ENCODE assay signal across 31 cellular contexts in genomic region chr4:15037923-15038541, GRCh38. TPM values are rescaled to one million over a fixed set of nuclear protein-coding genes. Genes with fewer than 3 reads are reported as not detected.
DNase-seq lines count a peak whose midpoint lies in the region; ATAC-seq and TF ChIP-seq lines count a peak whose summit lies in the region.
"Had no signal": no experiment of that assay in that cellular context is flagged by ENCODE, and none has a peak within 500 bp of the region (broad histone marks: within the 10 kb centered on the region; RNA-seq: fewer than 3 reads in every experiment).

No MANE protein-coding gene starts in this region.

- no peak overlapping the region for H3K4me2 ChIP-seq in smooth muscle cell

- no peaks in the 10 kb centered on the region for H3K27me3 ChIP-seq in ascending aorta
- H3K27me3 ChIP-seq in sigmoid colon: no peaks in the 10 kb centered on the region
- no peaks in the 10 kb centered on the region for H3K27me3 ChIP-seq in smooth muscle cell (ENCODE audit: low read depth)
- H3K27me3 ChIP-seq: breast epithelium had no signal

- TF ChIP-seq CTCF in ascending aorta (IDR thresholded peaks at IDR 0.05) (no peak), sigmoid colon (IDR thresholded peaks at IDR 0.05) (no peak), smooth muscle cell (IDR thresholded peaks at IDR 0.05; ENCODE audit: borderline replicate concordance, insufficient read depth, poor library complexity, severe bottlenecking) (no peak)

- ATAC-seq in HG02884 (IDR thresholded peaks at IDR 0.05; ENCODE audit: unreplicated experiment): no peak
- ATAC-seq: activated CD4-positive, alpha-beta T cell treated with anti-CD3 and anti-CD28 coated beads for 36 hours; activated CD8-positive, alpha-beta T cell treated with anti-CD3 and anti-CD28 coated beads for 36 hours; natural killer cell treated with Interleukin-12 subunit alpha and Interleukin-12 subunit beta and Interleukin-15 and Interleukin-18, amount 100 ng/mL, for 72 hours had no signal

- TF ChIP-seq EP300 in sigmoid colon (IDR thresholded peaks at IDR 0.05): no peak

- no peak overlapping the region for H3K9ac ChIP-seq in smooth muscle cell (ENCODE audit: low read depth)

- peaks cover 9% of the 10 kb centered on the region for H3F3A ChIP-seq in smooth muscle cell (ENCODE audit: low read depth)

- peak overlapping the region; percentile 56 to 70 for H3K27ac ChIP-seq in ascending aorta
- peak overlapping the region in 3 of 4 donors; percentile 40 to 68 (median 63) for H3K27ac ChIP-seq in sigmoid colon
- H3K27ac ChIP-seq in smooth muscle cell (ENCODE audit: low read depth): no peak overlapping the region
- H3K27ac ChIP-seq: breast epithelium, VCaP had no signal

- H3K9me3 ChIP-seq in ascending aorta: no peaks in the 10 kb centered on the region
- no peaks in the 10 kb centered on the region for H3K9me3 ChIP-seq in sigmoid colon
- no peaks in the 10 kb centered on the region for H3K9me3 ChIP-seq in smooth muscle cell (replicated peaks; ENCODE audit: low read depth)
- H3K9me3 ChIP-seq: breast epithelium had no signal

- no peaks in the 10 kb centered on the region for H3K79me2 ChIP-seq in smooth muscle cell (ENCODE audit: low read depth)

- H4K20me1 ChIP-seq in smooth muscle cell (ENCODE audit: low read depth): peaks cover 28% of the 10 kb centered on the region

- no peak for TF ChIP-seq POLR2A in sigmoid colon (IDR thresholded peaks at IDR 0.05)

- H3K36me3 ChIP-seq in ascending aorta: peaks cover 3 to 4% of the 10 kb centered on the region in 2 donors
- peaks cover 0 to 5% (median 2%) of the 10 kb centered on the region in 4 donors for H3K36me3 ChIP-seq in sigmoid colon
- H3K36me3 ChIP-seq in smooth muscle cell (ENCODE audit: low read depth): no peaks in the 10 kb centered on the region
- H3K36me3 ChIP-seq: breast epithelium had no signal

- no peak overlapping the region for H2AFZ ChIP-seq in smooth muscle cell (ENCODE audit: low read depth)

- H3K4me3 ChIP-seq in ascending aorta (no peak overlapping the region), sigmoid colon (no peak overlapping the region), smooth muscle cell (no peak overlapping the region)
- H3K4me3 ChIP-seq: breast epithelium had no signal

- intact Hi-C loops in ascending aorta (cut with DNase I): loop anchor here (5.0 to 10.0 kb wide), 2 partner anchors 364 to 417 kb away; no protein-coding TSS in a partner anchor
- intact Hi-C loops in sigmoid colon (cut with DNase I): loop anchor here (5.0 kb wide), 1 partner anchor 36 kb away; the partner anchor contains the start of gene CPEB2

- H3K4me1 ChIP-seq in ascending aorta: peaks cover 3 to 50% of the 10 kb centered on the region in 2 donors
- H3K4me1 ChIP-seq in sigmoid colon: peaks cover 0 to 70% (median 53%) of the 10 kb centered on the region in 4 donors
- peaks cover 16% of the 10 kb centered on the region for H3K4me1 ChIP-seq in smooth muscle cell (ENCODE audit: low read depth)
- H3K4me1 ChIP-seq: breast epithelium had no signal

- DNase-seq in EL (peak; percentile 6), ascending aorta (ENCODE audit: low spot score in 2 of 2) (no peak), fibroblast of peridontal ligament (ENCODE audit: extremely low read depth) (peak; percentile 46), sigmoid colon (no peak), hippocampal formation (lab: John Stamatoyannopoulos, UW) (no peak), smooth muscle cell (lab: John Stamatoyannopoulos, UW; ENCODE audit: unreplicated experiment) (no peak), cerebellum (ENCODE audit: low spot score) (no peak)
- DNase-seq: activated CD4-positive, alpha-beta T cell treated with anti-CD3 and anti-CD28 coated beads for 36 hours; activated CD8-positive, alpha-beta memory T cell treated with anti-CD3 and anti-CD28 coated beads, Interleukin-2, amount 50 U/mL, for 48 hours; activated CD8-positive, alpha-beta T cell treated with anti-CD3 and anti-CD28 coated beads for 36 hours; activated naive CD4-positive, alpha-beta T cell treated with anti-CD3 and anti-CD28 coated beads, Interleukin-2, amount 10 ng/mL, durations not matched to agents 7 days and 5 days; amniotic stem cell; CD4-positive, alpha-beta T cell; dermis blood vessel endothelial cell; DND-41; endodermal cell; foreskin melanocyte; HCEC 1CT; mammary epithelial cell; NCI-H2107; NCI-H446; NCI-H82; SHP77 treated with DMSO at 0.1 percent for 48 hours; small intestine; stimulated activated naive CD4-positive, alpha-beta T cell; SW 1271; T-helper 9 cell had no signal

RNA-seq across cellular contexts. Expression of gene CPEB2, which starts 35.8 kb away (rescaled TPM):
- 30.4 TPM for total RNA-seq in ascending aorta
- total RNA-seq in sigmoid colon: 10 to 100 TPM; 27.5 to 39.2 (median 30.4) TPM
- polyA plus RNA-seq in sigmoid colon: 1 to 10 TPM; 6.4 to 9.6 (median 7.2) TPM
- 30.9 and 35.4 TPM in 2 replicates for total RNA-seq in smooth muscle cell
- 5.8 and 7.6 TPM in 2 replicates for polyA plus RNA-seq in smooth muscle cell
- total RNA-seq in cerebellum: 24.3 TPM

Comparison
In these comparisons a context has a peak if more than half of its experiments do, and no peak if none do; other contexts are left out.
1. DNase-seq: peak in EL (single experiment) and fibroblast of peridontal ligament (single experiment); none in ascending aorta (0 of 2), sigmoid colon (single experiment), hippocampal formation (0 of 2), smooth muscle cell (single experiment) and cerebellum (single experiment).